ENCODE assay signal across 9 cellular contexts in the genomic region with DNA sequence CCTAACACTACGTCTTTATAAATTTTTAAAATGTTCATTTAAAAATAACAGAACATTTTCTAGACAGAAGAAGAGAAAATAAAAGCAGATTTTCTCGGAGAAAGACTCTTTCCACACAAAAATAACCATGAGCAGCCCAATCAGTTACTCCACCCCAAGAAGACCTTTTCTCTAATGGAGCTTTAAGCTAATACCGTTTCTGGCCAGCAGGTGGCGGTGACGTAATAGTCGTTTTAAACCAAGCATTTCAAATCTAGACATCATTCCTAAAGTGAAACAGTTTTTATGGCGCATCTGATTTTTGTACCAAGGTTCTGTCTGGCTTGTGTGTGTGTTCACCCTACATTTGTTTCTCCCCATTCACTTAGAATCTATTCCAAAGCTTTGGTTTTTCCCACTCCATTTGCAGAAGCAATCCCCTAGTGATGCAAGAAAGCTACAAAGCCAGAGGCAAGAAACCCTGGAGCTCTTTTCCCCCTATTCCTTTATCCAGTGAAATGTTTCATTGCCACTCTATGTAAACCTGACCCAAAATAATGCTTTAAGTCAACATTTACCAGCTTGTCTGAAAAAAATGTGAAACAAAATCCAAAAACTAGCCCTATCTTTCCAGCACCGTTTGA.
A peak's percentile ranks its signal among the peaks of the same experiment; 100 is the strongest.
DNase-seq lines count a peak whose midpoint lies in the region; ATAC-seq, FAIRE-seq and TF ChIP-seq lines count a peak whose summit lies in the region.
"Had no signal": no experiment of that assay in that cellular context is flagged by ENCODE, and none has a peak within 500 bp of the region (broad histone marks: within the 10 kb centered on the region; RNA-seq: fewer than 3 reads in every experiment).

No MANE protein-coding gene starts in this region.

- peaks cover 9% of the 10 kb centered on the region for H3K9me3 Mint-ChIP-seq in Caco-2 (ENCODE audit: unreplicated experiment)
- peaks cover 7% of the 10 kb centered on the region for H3K9me3 Mint-ChIP-seq in progenitor cell of endocrine pancreas (ENCODE audit: low read depth)
- H3K9me3 Mint-ChIP-seq: dendritic cell treated with granulocyte-macrophage colony-stimulating factor and Interleukin-4, amounts not matched to agents 40 ng/mL and 50 ng/mL, for 4 days had no signal

- POLR2A ChIA-PET in Caco-2 (lab: Charles Lee): no interaction called here

- peaks cover 5% of the 10 kb centered on the region; the same call in 1 of the 2 replicates for H3K9me3 ChIP-seq in Caco-2

- DNase-seq in Caco-2: peak; percentile 69 to 77
- DNase-seq in SHP77 treated with DMSO at 0.1 percent for 48 hours (lab: John Stamatoyannopoulos, UW): peak; percentile 11
- peak; percentile 14 to 62 (median 42) for DNase-seq in activated naive CD4-positive, alpha-beta T cell (lab: John Stamatoyannopoulos, UW)
- peak; percentile 79 for DNase-seq in glomerular visceral epithelial cell (ENCODE audit: extremely low spot score)
- peak; percentile 71 for DNase-seq in progenitor cell of endocrine pancreas (ENCODE audit: low spot score, unreplicated experiment)
- peak; percentile 57 for DNase-seq in urothelium cell line (ENCODE audit: low spot score)

- peak; percentile 67 for ATAC-seq in GM21528 (IDR thresholded peaks at IDR 0.05; ENCODE audit: low FRiP score, unreplicated experiment)

- TF ChIP-seq CTCF in Caco-2 (IDR thresholded peaks at IDR 0.05; ENCODE audit: insufficient read depth in 1 of 2, low read depth in 1 of 2, low read length in 1 of 2, severe bottlenecking in 1 of 2, unreplicated experiment in 1 of 2): peak; percentile 70 to 76
- TF ChIP-seq CTCF in LNCAP (IDR thresholded peaks at IDR 0.05): peak; percentile 77
- TF ChIP-seq CTCF in progenitor cell of endocrine pancreas (IDR thresholded peaks at IDR 0.05; ENCODE audit: unreplicated experiment): peak; percentile 90

- CTCF ChIA-PET in Caco-2 (lab: Charles Lee): interaction anchor here (0.6 to 1.4 kb wide), 6 partner anchors 17 to 124 kb away, joined by 3 to 16 read pairs (median 4); no protein-coding TSS in a partner anchor

- no TSS peak for BruUV-seq in Caco-2 (replicated peaks; lab: Mats Ljungman, UMichigan)

- peaks cover 9% of the 10 kb centered on the region for H3K27me3 Mint-ChIP-seq in Caco-2 (ENCODE audit: insufficient read depth, unreplicated experiment)
- H3K27me3 Mint-ChIP-seq in progenitor cell of endocrine pancreas: peaks cover 21% of the 10 kb centered on the region

- intact Hi-C loops in Caco-2 (cut with micrococcal nuclease; ENCODE audit: unreplicated experiment): loop anchor here (1.0 kb wide), 2 partner anchors 110 to 117 kb away; no protein-coding TSS in a partner anchor

- FAIRE-seq in urothelium cell line (lab: Jason Lieb, UNC): no peak

- no peak overlapping the region for H3K4me3 ChIP-seq in Caco-2 (ENCODE audit: low read depth, low read length)

- H3K27me3 ChIP-seq in Caco-2 (replicated peaks; ENCODE audit: control insufficient read depth, insufficient read depth, low read length): no peaks in the 10 kb centered on the region

- no peak overlapping the region for H3K27ac Mint-ChIP-seq in Caco-2 (ENCODE audit: unreplicated experiment)
- no peak overlapping the region for H3K27ac Mint-ChIP-seq in progenitor cell of endocrine pancreas
- H3K27ac Mint-ChIP-seq: dendritic cell treated with granulocyte-macrophage colony-stimulating factor and Interleukin-4, amounts not matched to agents 40 ng/mL and 50 ng/mL, for 4 days had no signal

- no peaks in the 10 kb centered on the region for H3K4me1 ChIP-seq in Caco-2

- no peaks in the 10 kb centered on the region for H3K36me3 ChIP-seq in Caco-2 (ENCODE audit: control insufficient read depth, insufficient read depth, low read length)

- H3K4me1 Mint-ChIP-seq in Caco-2 (ENCODE audit: low read depth, unreplicated experiment) (no peaks in the 10 kb centered on the region), progenitor cell of endocrine pancreas (ENCODE audit: low read depth) (no peaks in the 10 kb centered on the region)

- H3K4me3 Mint-ChIP-seq in Caco-2 (ENCODE audit: unreplicated experiment): no peak overlapping the region
- no peak overlapping the region for H3K4me3 Mint-ChIP-seq in progenitor cell of endocrine pancreas (ENCODE audit: low read depth)
- H3K4me3 Mint-ChIP-seq: dendritic cell treated with granulocyte-macrophage colony-stimulating factor and Interleukin-4, amounts not matched to agents 40 ng/mL and 50 ng/mL, for 4 days had no signal

- H3K36me3 Mint-ChIP-seq in Caco-2 (ENCODE audit: insufficient read depth, unreplicated experiment): no peaks in the 10 kb centered on the region
- H3K36me3 Mint-ChIP-seq in progenitor cell of endocrine pancreas (ENCODE audit: insufficient read depth): no peaks in the 10 kb centered on the region

Comparison
In these comparisons a context has a peak if more than half of its experiments do, and no peak if none do; other contexts are left out.
1. DNase-seq: peak in every context shown above with its lines; median percentile 79 in glomerular visceral epithelial cell; 73 in Caco-2; 71 in progenitor cell of endocrine pancreas; 57 in urothelium cell line; 42 in activated naive CD4-positive, alpha-beta T cell; 11 in SHP77 treated with DMSO at 0.1 percent for 48 hours.